1 cellular context compared by ENCODE assay signal in genomic region chr14:96016761-96017160, GRCh38.
TF ChIP-seq lines count a peak whose summit lies in the region.

No MANE protein-coding gene starts in this region.

TF ChIP-seq in GM23338, 12 proteins besides CTCF, POLR2A, EP300 and RAD21:
- TF ChIP-seq STAT1 (IDR thresholded peaks at IDR 0.05; ENCODE audit: unreplicated experiment) (no peak), JUNB (IDR thresholded peaks at IDR 0.05; ENCODE audit: unreplicated experiment) (no peak), EZH2phosphoT487 (IDR thresholded peaks at IDR 0.05; ENCODE audit: unreplicated experiment) (no peak), REST (IDR thresholded peaks at IDR 0.05; ENCODE audit: unreplicated experiment) (no peak), ETS1 (IDR thresholded peaks at IDR 0.05) (no peak)
TF ChIP-seq in GM23338: peak in this region for 0.
